Comparison of ENCODE assay signal across 1 cellular context in genomic region chr2:213252206-213252605, GRCh38.
TF ChIP-seq lines count a peak whose summit lies in the region.

No MANE protein-coding gene starts in this region.

TF ChIP-seq in HepG2, 621 proteins besides CTCF, POLR2A, EP300 and RAD21:
- TF ChIP-seq HMGXB3 (CRISPR knock-in tag; IDR thresholded peaks at IDR 0.05; ENCODE audit: borderline replicate concordance) = no peak
- peak in 1 of 2 experiments; percentile 16; a peak in 1 of 4 replicates for TF ChIP-seq MAFK (conservative IDR thresholded peaks at IDR 0.05 in 1 of 2, IDR thresholded peaks at IDR 0.05 in 1 of 2; ENCODE audit: low read length in 2 of 2)
